ENCODE assay signal across 17 cellular contexts in genomic region chr10:79103078-79103477, GRCh38. TPM values are rescaled to one million over a fixed set of nuclear protein-coding genes. Genes with fewer than 3 reads are reported as not detected.
DNase-seq lines count a peak whose midpoint lies in the region; ATAC-seq, FAIRE-seq and TF ChIP-seq lines count a peak whose summit lies in the region.
"Had no signal": no experiment of that assay in that cellular context is flagged by ENCODE, and none has a peak within 500 bp of the region (broad histone marks: within the 10 kb centered on the region; RNA-seq: fewer than 3 reads in every experiment).

No MANE protein-coding gene starts in this region.

- H3K36me3 ChIP-seq in astrocyte (ENCODE audit: insufficient read depth, low read length): no peaks in the 10 kb centered on the region
- H3K36me3 ChIP-seq in muscle layer of colon (ENCODE audit: insufficient read depth, low read length): no peaks in the 10 kb centered on the region
- H3K36me3 ChIP-seq in thyroid gland: no peaks in the 10 kb centered on the region
- H3K36me3 ChIP-seq: upper lobe of right lung had no signal

- H2AFZ ChIP-seq in astrocyte (ENCODE audit: low read depth, low read length): no peak overlapping the region

- no peak for TF ChIP-seq POLR2A in thyroid gland (IDR thresholded peaks at IDR 0.05)

- TF ChIP-seq CTCF in astrocyte (IDR thresholded peaks at IDR 0.05; ENCODE audit: insufficient read depth, low read depth, low read length) (no peak), thyroid gland (IDR thresholded peaks at IDR 0.05) (no peak)

- no peak for FAIRE-seq in astrocyte (lab: Jason Lieb, UNC)
- FAIRE-seq: islet of Langerhans had no signal

- H3K4me3 Mint-ChIP-seq in activated CD4-positive, alpha-beta T cell treated with anti-CD3 and anti-CD28 coated beads, Interleukin-2, amount 10 ng/mL, durations not matched to agents 7 days and 5 days: no peak overlapping the region
- H3K4me3 Mint-ChIP-seq in astrocyte (ENCODE audit: unreplicated experiment): no peak overlapping the region
- H3K4me3 Mint-ChIP-seq: activated CD4-positive, alpha-beta memory T cell treated with anti-CD3 and anti-CD28 coated beads for 36 hours had no signal

- H3K4me1 ChIP-seq in astrocyte (ENCODE audit: insufficient read depth, low read length) (peaks cover 65% of the 10 kb centered on the region), muscle layer of colon (ENCODE audit: insufficient read depth, low read length) (peaks cover 90% of the 10 kb centered on the region), thyroid gland (peaks cover 92 to 100% of the 10 kb centered on the region in 2 donors)

- no peaks in the 10 kb centered on the region for H3K27me3 ChIP-seq in astrocyte (ENCODE audit: insufficient read depth, low read length)
- no peaks in the 10 kb centered on the region for H3K27me3 ChIP-seq in muscle layer of colon (ENCODE audit: control insufficient read depth in 1 of 2, insufficient read depth in 2 of 2, low read length in 2 of 2)
- H3K27me3 ChIP-seq in thyroid gland: no peaks in the 10 kb centered on the region
- H3K27me3 ChIP-seq: upper lobe of right lung had no signal

- H3K9me3 ChIP-seq in astrocyte (ENCODE audit: insufficient read depth, low read depth, low read length) (no peaks in the 10 kb centered on the region), muscle layer of colon (ENCODE audit: low read length) (no peaks in the 10 kb centered on the region), thyroid gland (no peaks in the 10 kb centered on the region)
- H3K9me3 ChIP-seq: upper lobe of right lung had no signal

- 78 to 80% methylated on average over 13 of the region's 13 CpGs for WGBS in thyroid gland, 2 donors

- no peaks in the 10 kb centered on the region for H3K9me3 Mint-ChIP-seq in activated CD4-positive, alpha-beta T cell treated with anti-CD3 and anti-CD28 coated beads, Interleukin-2, amount 10 ng/mL, durations not matched to agents 7 days and 5 days
- no peaks in the 10 kb centered on the region for H3K9me3 Mint-ChIP-seq in astrocyte (ENCODE audit: unreplicated experiment)
- H3K9me3 Mint-ChIP-seq: activated CD4-positive, alpha-beta memory T cell treated with anti-CD3 and anti-CD28 coated beads for 36 hours had no signal

- intact Hi-C loops in thyroid gland (cut with DNase I): no loop called here

- H3K27ac Mint-ChIP-seq in activated CD4-positive, alpha-beta T cell treated with anti-CD3 and anti-CD28 coated beads, Interleukin-2, amount 10 ng/mL, durations not matched to agents 7 days and 5 days: peak overlapping the region; percentile 67
- peak overlapping the region; percentile 14 for H3K27ac Mint-ChIP-seq in astrocyte (ENCODE audit: unreplicated experiment)
- H3K27ac Mint-ChIP-seq: activated CD4-positive, alpha-beta memory T cell treated with anti-CD3 and anti-CD28 coated beads for 36 hours had no signal

- POLR2A ChIA-PET in activated CD4-positive, alpha-beta T cell treated with anti-CD3 and anti-CD28 coated beads, Interleukin-2, amount 10 ng/mL, durations not matched to agents 7 days and 5 days (lab: Charles Lee): no interaction called here

- CTCF ChIA-PET in activated CD4-positive, alpha-beta T cell treated with anti-CD3 and anti-CD28 coated beads, Interleukin-2, amount 10 ng/mL, durations not matched to agents 7 days and 5 days (lab: Charles Lee): interaction anchor here (0.9 to 1.3 kb wide), 2 partner anchors 15 to 34 kb away, joined by 3 to 4 read pairs; no protein-coding TSS in a partner anchor

- no peak for ATAC-seq in GM18868 (IDR thresholded peaks at IDR 0.05; ENCODE audit: unreplicated experiment)

- no peaks in the 10 kb centered on the region for H3K36me3 Mint-ChIP-seq in activated CD4-positive, alpha-beta T cell treated with anti-CD3 and anti-CD28 coated beads, Interleukin-2, amount 10 ng/mL, durations not matched to agents 7 days and 5 days (ENCODE audit: low read depth)
- H3K36me3 Mint-ChIP-seq in astrocyte (ENCODE audit: low read depth, unreplicated experiment): peaks cover 9% of the 10 kb centered on the region
- H3K36me3 Mint-ChIP-seq: activated CD4-positive, alpha-beta memory T cell treated with anti-CD3 and anti-CD28 coated beads for 36 hours had no signal

- no peaks in the 10 kb centered on the region for H3K27me3 Mint-ChIP-seq in activated CD4-positive, alpha-beta T cell treated with anti-CD3 and anti-CD28 coated beads, Interleukin-2, amount 10 ng/mL, durations not matched to agents 7 days and 5 days
- H3K27me3 Mint-ChIP-seq in astrocyte (ENCODE audit: low read depth, unreplicated experiment): no peaks in the 10 kb centered on the region
- H3K27me3 Mint-ChIP-seq: activated CD4-positive, alpha-beta memory T cell treated with anti-CD3 and anti-CD28 coated beads for 36 hours had no signal

- H3K27ac ChIP-seq in astrocyte (ENCODE audit: low read depth, low read length) (peak overlapping the region; percentile 10), muscle layer of colon (ENCODE audit: low read depth, low read length) (peak overlapping the region; percentile 44), thyroid gland (peak overlapping the region; percentile 78 to 93 (median 89))

- peaks cover 100% of the 10 kb centered on the region for H3K79me2 ChIP-seq in astrocyte (ENCODE audit: insufficient read depth, low read length)

- H3K4me2 ChIP-seq in astrocyte (ENCODE audit: low read length): peak overlapping the region; percentile 74

- peaks cover 26% of the 10 kb centered on the region for H3K4me1 Mint-ChIP-seq in activated CD4-positive, alpha-beta T cell treated with anti-CD3 and anti-CD28 coated beads, Interleukin-2, amount 10 ng/mL, durations not matched to agents 7 days and 5 days
- peaks cover 31% of the 10 kb centered on the region for H3K4me1 Mint-ChIP-seq in astrocyte (ENCODE audit: low read depth, unreplicated experiment)

- peaks cover 100% of the 10 kb centered on the region for H4K20me1 ChIP-seq in astrocyte (ENCODE audit: insufficient read depth, low read length)

- no peak for DNase-seq in activated CD4-positive, alpha-beta T cell treated with anti-CD3 and anti-CD28 coated beads, Interleukin-2, amount 10 ng/mL, durations not matched to agents 7 days and 5 days
- DNase-seq in activated CD4-positive, alpha-beta T cell treated with anti-CD3 and anti-CD28 coated beads, Interleukin-2, amount 50 U/mL, for 48 hours: no peak
- DNase-seq in astrocyte (ENCODE audit: low read depth): no peak
- no peak for DNase-seq in thyroid gland
- DNase-seq in foreskin melanocyte: no peak
- no peak for DNase-seq in NCI-H526 treated with DMSO at 0.1 percent for 48 hours (lab: John Stamatoyannopoulos, UW)
- DNase-seq: 8988T; activated CD4-positive, alpha-beta memory T cell treated with anti-CD3 and anti-CD28 coated beads for 36 hours; activated gamma-delta T cell treated with Interleukin-2 at 50 U/mL for 16 hours; NCI-H1092 treated with DMSO at 0.1 percent for 48 hours; NCI-H2227 treated with DMSO at 0.1 percent for 48 hours; OCI-M1; T-helper 1 cell; upper lobe of right lung had no signal

- H3K9ac ChIP-seq in astrocyte (ENCODE audit: low read length): peak overlapping the region; percentile 4
- no peak overlapping the region for H3K9ac ChIP-seq in muscle layer of colon (ENCODE audit: low read length)

- H3K4me3 ChIP-seq in astrocyte (ENCODE audit: insufficient read depth, low read depth, low read length): no peak overlapping the region
- H3K4me3 ChIP-seq in muscle layer of colon (ENCODE audit: low read depth in 1 of 2, low read length in 2 of 2): no peak overlapping the region
- no peak overlapping the region for H3K4me3 ChIP-seq in thyroid gland (replicated peaks in 1 of 3)
- H3K4me3 ChIP-seq: upper lobe of right lung had no signal

RNA-seq across cellular contexts. Expression of gene ZMIZ1, which starts 34.3 kb away (rescaled TPM):
- 10 to 100 TPM; 27.8 to 31.5 TPM for total RNA-seq in activated CD4-positive, alpha-beta T cell treated with anti-CD3 and anti-CD28 coated beads, Interleukin-2, amount 10 ng/mL, durations not matched to agents 7 days and 5 days
- 45.5 and 49.7 TPM in 2 replicates for total RNA-seq in astrocyte
- 100 to 1,000 TPM in 2 of 4 donors, 10 to 100 TPM in 2; 59.9 to 128 (median 94.4) TPM for total RNA-seq in thyroid gland

Comparison
In these comparisons a context has a peak if more than half of its experiments do, and no peak if none do; other contexts are left out.
1. H3K27ac ChIP-seq: peak in every context shown above with its lines; median percentile 89 in thyroid gland; 44 in muscle layer of colon; 10 in astrocyte.